ENCODE assay signal across 8 cellular contexts in the genomic region with DNA sequence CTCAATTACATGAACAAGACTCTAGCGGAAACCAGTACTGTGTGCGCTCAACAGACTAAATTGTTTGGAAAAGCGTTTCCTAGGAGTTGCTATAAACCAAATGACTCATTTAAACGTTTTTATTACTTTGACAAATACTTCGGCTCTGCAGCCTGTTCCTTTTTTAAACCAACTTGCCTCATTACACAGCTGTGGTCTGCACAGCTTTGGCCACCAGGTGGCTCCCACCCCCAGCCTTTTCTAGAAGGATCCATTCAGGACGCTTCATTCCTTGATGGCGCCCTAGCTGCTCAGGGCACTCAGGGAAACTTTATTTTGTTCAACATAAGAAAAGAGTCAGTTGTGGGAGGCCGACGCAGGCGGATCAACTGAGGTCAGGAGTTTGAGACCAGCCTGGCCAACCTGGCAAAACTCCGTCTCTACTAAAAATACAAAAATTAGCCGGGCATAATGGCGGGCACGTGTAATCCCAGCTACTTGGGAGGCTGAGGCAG. TPM values are rescaled to one million over a fixed set of nuclear protein-coding genes. Genes with fewer than 3 reads are reported as not detected.
DNase-seq lines count a peak whose midpoint lies in the region; ATAC-seq lines count a peak whose summit lies in the region.

No MANE protein-coding gene starts in this region.

- H3K27me3 Mint-ChIP-seq in activated CD4-positive, alpha-beta memory T cell treated with anti-CD3 and anti-CD28 coated beads for 36 hours, result peaks cover 33% of the 10 kb centered on the region

- no peak overlapping the region for H3K27ac Mint-ChIP-seq in activated CD4-positive, alpha-beta memory T cell treated with anti-CD3 and anti-CD28 coated beads for 36 hours

- POLR2A ChIA-PET in activated CD4-positive, alpha-beta memory T cell treated with anti-CD3 and anti-CD28 coated beads for 36 hours (lab: Charles Lee), result no interaction called here

- H3K4me1 Mint-ChIP-seq in activated CD4-positive, alpha-beta memory T cell treated with anti-CD3 and anti-CD28 coated beads for 36 hours (ENCODE audit: low read depth), result peaks cover 5% of the 10 kb centered on the region

- intact Hi-C loops in activated CD4-positive, alpha-beta memory T cell treated with anti-CD3 and anti-CD28 coated beads for 36 hours (cut with micrococcal nuclease), result loop anchor here (1.0 to 10.0 kb wide), 5 partner anchors 121 to 536 kb away; a partner anchor contains a TSS

- no peaks in the 10 kb centered on the region for H3K9me3 Mint-ChIP-seq in activated CD4-positive, alpha-beta memory T cell treated with anti-CD3 and anti-CD28 coated beads for 36 hours

- no peak overlapping the region for H3K4me3 Mint-ChIP-seq in activated CD4-positive, alpha-beta memory T cell treated with anti-CD3 and anti-CD28 coated beads for 36 hours

- H3K36me3 Mint-ChIP-seq in activated CD4-positive, alpha-beta memory T cell treated with anti-CD3 and anti-CD28 coated beads for 36 hours, result no peaks in the 10 kb centered on the region

- CTCF ChIA-PET in activated CD4-positive, alpha-beta memory T cell treated with anti-CD3 and anti-CD28 coated beads for 36 hours (lab: Charles Lee), result interaction anchor here (0.6 to 3.4 kb wide), 22 partner anchors 9 to 1852 kb away, joined by 3 to 25 read pairs (median 3); a partner anchor contains a TSS

- ATAC-seq in HG03139 (IDR thresholded peaks at IDR 0.05; ENCODE audit: unreplicated experiment), result peak; percentile 60

- DNase-seq in GM04503 (ENCODE audit: low read depth) (peak; percentile 94), NCI-H82 treated with DMSO at 0.1 percent for 48 hours (lab: John Stamatoyannopoulos, UW; ENCODE audit: unreplicated experiment) (peak; percentile 43), lung microvascular endothelial cell (ENCODE audit: low read depth in 2 of 2) (peak; percentile 86 to 94), cortex of kidney (lab: John Stamatoyannopoulos, UW) (no peak)
- peak; percentile 83 for DNase-seq in activated CD4-positive, alpha-beta memory T cell treated with anti-CD3 and anti-CD28 coated beads for 36 hours
- peak; percentile 38 for DNase-seq in effector CD4-positive, alpha-beta T cell
- peak; percentile 15 to 47 (median 21) for DNase-seq in stimulated activated CD4-positive, alpha-beta T cell treated with anti-CD3 and anti-CD28 coated beads, TNF-alpha, amount 100 ng/mL, for 1 hour (ENCODE audit: low read depth in 3 of 3, low spot score in 1 of 3)

RNA-seq across cellular contexts. Expression of a gene that starts 41.0 kb away (rescaled TPM):
- 10 to 100 TPM; 24.8 to 25.1 TPM for total RNA-seq in activated CD4-positive, alpha-beta memory T cell treated with anti-CD3 and anti-CD28 coated beads for 36 hours
- 16.3 and 16.7 TPM in 2 replicates for total RNA-seq in lung microvascular endothelial cell
